In genomic region chr11:128714881-128715280, GRCh38 we compare ENCODE assay signal across 9 cellular contexts. TPM values are rescaled to one million over a fixed set of nuclear protein-coding genes. Genes with fewer than 3 reads are reported as not detected.
A peak's percentile ranks its signal among the peaks of the same experiment; 100 is the strongest.
DNase-seq lines count a peak whose midpoint lies in the region; ATAC-seq and TF ChIP-seq lines count a peak whose summit lies in the region.
"Had no signal": no experiment of that assay in that cellular context is flagged by ENCODE, and none has a peak within 500 bp of the region (broad histone marks: within the 10 kb centered on the region; RNA-seq: fewer than 3 reads in every experiment).

No MANE protein-coding gene starts in this region.

- no peak overlapping the region for H3K4me3 ChIP-seq in SJSA1
- no peak overlapping the region for H3K4me3 ChIP-seq in fibroblast of mammary gland (ENCODE audit: control insufficient read depth, low read depth, low read length)

- H3K4me3 Mint-ChIP-seq in stimulated activated naive B cell treated with anti-CD40 and anti-IgM and Interleukin-4, amounts not matched to agents 10 μg/mL and 1 μg/mL and 100 μg/mL, for 72 hours, result peak overlapping the region in 1 of 2 donors; percentile 3

- no peaks in the 10 kb centered on the region for H3K27me3 ChIP-seq in SJSA1 (replicated peaks)

- TF ChIP-seq CTCF in fibroblast of mammary gland (conservative IDR thresholded peaks at IDR 0.05; ENCODE audit: control insufficient read depth, insufficient read depth, low read depth, low read length), result no peak

- no peaks in the 10 kb centered on the region for H3K36me3 ChIP-seq in SJSA1

- no peaks in the 10 kb centered on the region for H3K9me3 ChIP-seq in SJSA1 (replicated peaks)

- no peaks in the 10 kb centered on the region for H3K27me3 Mint-ChIP-seq in stimulated activated naive B cell treated with anti-CD40 and anti-IgM and Interleukin-4, amounts not matched to agents 10 μg/mL and 1 μg/mL and 100 μg/mL, for 72 hours

- peak overlapping the region; percentile 82 for H3K27ac Mint-ChIP-seq in stimulated activated naive B cell treated with anti-CD40 and anti-IgM and Interleukin-4, amounts not matched to agents 10 μg/mL and 1 μg/mL and 100 μg/mL, for 72 hours

- TF ChIP-seq POLR2A in GM18505 (IDR thresholded peaks at IDR 0.05; ENCODE audit: borderline replicate concordance, extremely low read depth, insufficient read depth, insufficient read length), result no peak

- H3K9me3 Mint-ChIP-seq in stimulated activated naive B cell treated with anti-CD40 and anti-IgM and Interleukin-4, amounts not matched to agents 10 μg/mL and 1 μg/mL and 100 μg/mL, for 72 hours, result peaks cover 4 to 7% of the 10 kb centered on the region in 2 donors

- DNase-seq in activated CD8-positive, alpha-beta memory T cell treated with anti-CD3 and anti-CD28 coated beads for 24 hours, result peak; percentile 54
- DNase-seq in activated CD8-positive, alpha-beta memory T cell treated with anti-CD3 and anti-CD28 coated beads, Interleukin-2, amount 50 U/mL, for 4 hours, result no peak
- DNase-seq in SJSA1 (ENCODE audit: low read depth in 1 of 2, low spot score in 2 of 2) (peak; percentile 65 to 75), fibroblast of mammary gland (ENCODE audit: low read depth) (peak; percentile 67), SIG-M5 treated with dmso at 0.1 percent for 504 hours (lab: John Stamatoyannopoulos, UW; ENCODE audit: unreplicated experiment) (no peak)
- DNase-seq in stimulated activated naive B cell treated with anti-CD40 and anti-IgM and Interleukin-4, amounts not matched to agents 10 μg/mL and 1 μg/mL and 100 μg/mL, for 72 hours, result no peak
- DNase-seq: NCI-H774 had no signal

- peaks cover 74 to 89% of the 10 kb centered on the region in 2 donors for H3K4me1 Mint-ChIP-seq in stimulated activated naive B cell treated with anti-CD40 and anti-IgM and Interleukin-4, amounts not matched to agents 10 μg/mL and 1 μg/mL and 100 μg/mL, for 72 hours

- no peak for ATAC-seq in stimulated activated naive B cell treated with anti-CD40 and anti-IgM and Interleukin-4, amounts not matched to agents 10 μg/mL and 1 μg/mL and 100 μg/mL, for 72 hours (replicated peaks)
- no peak for ATAC-seq in GM18505 (IDR thresholded peaks at IDR 0.05; ENCODE audit: unreplicated experiment)
- ATAC-seq in HG02840 (IDR thresholded peaks at IDR 0.05; ENCODE audit: low FRiP score, unreplicated experiment), result no peak

- H3K4me1 ChIP-seq in SJSA1 (replicated peaks), result peaks cover 84% of the 10 kb centered on the region

- peak overlapping the region; percentile 82 for H3K27ac ChIP-seq in SJSA1

- peaks cover 4 to 23% of the 10 kb centered on the region in 2 donors for H3K36me3 Mint-ChIP-seq in stimulated activated naive B cell treated with anti-CD40 and anti-IgM and Interleukin-4, amounts not matched to agents 10 μg/mL and 1 μg/mL and 100 μg/mL, for 72 hours

RNA-seq across cellular contexts. Expression of gene FLI1, which starts 21.0 kb away (rescaled TPM):
- 8.4 and 10.7 TPM in 2 replicates for total RNA-seq in SJSA1 (2014; rRNA removed; shearing (Covaris generic))

Comparison
In these comparisons a context has a peak if more than half of its experiments do, and no peak if none do; other contexts are left out.
1. DNase-seq: peak in activated CD8-positive, alpha-beta memory T cell treated with anti-CD3 and anti-CD28 coated beads for 24 hours (single experiment), SJSA1 (2 of 2) and fibroblast of mammary gland (single experiment); none in activated CD8-positive, alpha-beta memory T cell treated with anti-CD3 and anti-CD28 coated beads, Interleukin-2, amount 50 U/mL, for 4 hours (single experiment), stimulated activated naive B cell treated with anti-CD40 and anti-IgM and Interleukin-4, amounts not matched to agents 10 μg/mL and 1 μg/mL and 100 μg/mL, for 72 hours (single experiment) and SIG-M5 treated with dmso at 0.1 percent for 504 hours (single experiment).